29 cellular contexts compared by ENCODE assay signal in genomic region chr12:54616933-54617535, GRCh38. TPM values are rescaled to one million over a fixed set of nuclear protein-coding genes. Genes with fewer than 3 reads are reported as not detected.
DNase-seq lines count a peak whose midpoint lies in the region; ATAC-seq, FAIRE-seq and TF ChIP-seq lines count a peak whose summit lies in the region.
"Had no signal": no experiment of that assay in that cellular context is flagged by ENCODE, and none has a peak within 500 bp of the region (broad histone marks: within the 10 kb centered on the region; RNA-seq: fewer than 3 reads in every experiment).

No MANE protein-coding gene starts in this region.

- TF ChIP-seq CTCF in GM12878 (IDR thresholded peaks at IDR 0.05 in 2 of 3, conservative IDR thresholded peaks at IDR 0.05 in 1 of 3; ENCODE audit: control insufficient read depth in 2 of 3, extremely low read depth in 1 of 3, insufficient read depth in 1 of 3, low read depth in 3 of 3, low read length in 3 of 3), result no peak
- no peak for TF ChIP-seq CTCF in parathyroid adenoma (IDR thresholded peaks at IDR 0.05)

- no peaks in the 10 kb centered on the region for H3K9me3 ChIP-seq in GM12878 (replicated peaks; ENCODE audit: control insufficient read depth, insufficient read depth, low read length)
- H3K9me3 ChIP-seq in parathyroid adenoma (ENCODE audit: control insufficient read depth, low read length), result no peaks in the 10 kb centered on the region
- H3K9me3 ChIP-seq: testis, uterus had no signal

- H3K79me2 ChIP-seq in GM12878 (ENCODE audit: control insufficient read depth, insufficient read depth, low read length) (no peaks in the 10 kb centered on the region), parathyroid adenoma (no peaks in the 10 kb centered on the region)

- TF ChIP-seq POLR2A in GM12878 (IDR thresholded peaks at IDR 0.05; ENCODE audit: low read depth, low read length), result no peak

- peak; percentile 58 for DNase-seq in KBM-7
- peak; percentile 42 for DNase-seq in NOMO-1 treated with dmso at 0.1 percent for 144 hours (lab: John Stamatoyannopoulos, UW; ENCODE audit: unreplicated experiment)
- no peak for DNase-seq in GM12878 (ENCODE audit: low read depth, low spot score)
- DNase-seq in NCI-H82 (lab: John Stamatoyannopoulos, UW), result no peak
- DNase-seq: activated CD4-positive, alpha-beta T cell treated with anti-CD3 and anti-CD28 coated beads for 48 hours; activated naive CD8-positive, alpha-beta T cell treated with anti-CD3 and anti-CD28 coated beads for 36 hours; CD8-positive, alpha-beta memory T cell; DMS79; effector memory CD4-positive, alpha-beta T cell; foreskin melanocyte; GM23248; hippocampal formation; left ventricle myocardium superior; NCI-H1436 treated with DMSO at 0.1 percent for 48 hours; NCI-H524 treated with DMSO at 0.1 percent for 48 hours; testis; uterus had no signal

- CTCF ChIA-PET in GM12878 (lab: Yijun Ruan, JAX), result no interaction called here

- intact Hi-C loops in GM12878 (cut with micrococcal nuclease; ENCODE audit: unreplicated experiment), result no loop called here

- H3K27me3 ChIP-seq in GM12878 (replicated peaks in 1 of 2; ENCODE audit: control insufficient read depth in 2 of 2, insufficient read depth in 2 of 2, low read length in 1 of 2) (peaks cover 0 to 8% of the 10 kb centered on the region in 2 experiments; a peak in 1 of 4 replicates), parathyroid adenoma (ENCODE audit: control insufficient read depth, insufficient read depth, low read length) (no peaks in the 10 kb centered on the region)
- H3K27me3 ChIP-seq: testis, uterus had no signal

- no peak for FAIRE-seq in GM12878 (lab: Jason Lieb, UNC)
- FAIRE-seq: GM12892, GM19239 had no signal

- H3K4me3 ChIP-seq in GM12878 (no peak overlapping the region), parathyroid adenoma (ENCODE audit: low read depth, low read length) (no peak overlapping the region)
- H3K4me3 ChIP-seq: GM23248, neural progenitor cell, testis, uterus had no signal

- no peak overlapping the region for H2AFZ ChIP-seq in GM12878 (ENCODE audit: control insufficient read depth, low read depth, low read length)
- no peak overlapping the region for H2AFZ ChIP-seq in parathyroid adenoma
- H2AFZ ChIP-seq: GM23248, neural progenitor cell had no signal

- POLR2A ChIA-PET in GM12878 (lab: Charles Lee), result no interaction called here

- RAD21 ChIA-PET in GM12878 (lab: Charles Lee; ENCODE audit: unreplicated experiment), result no interaction called here

- H3K27ac ChIP-seq in GM12878 (ENCODE audit: control insufficient read depth, insufficient read depth) (no peak overlapping the region), parathyroid adenoma (no peak overlapping the region)
- H3K27ac ChIP-seq: GM23248, neural progenitor cell, testis, uterus had no signal

- in situ Hi-C loops in KBM-7 (cut with MboI; ENCODE audit: low pct_unique_long_range_greater_than_20kb, low sequenced_read_pairs) (no loop called here), GM12878 (cut with MboI) (no loop called here)

- TF ChIP-seq RAD21 in GM12878 (IDR thresholded peaks at IDR 0.05; ENCODE audit: insufficient read depth, low read depth, low read length), result no peak

- SMC1A ChIA-PET in GM12878 (lab: Charles Lee; ENCODE audit: uncharacterized antibody, unreplicated experiment), result no interaction called here

- H3K36me3 ChIP-seq in GM12878 (ENCODE audit: control insufficient read depth in 2 of 2, insufficient read depth in 2 of 2, low read length in 1 of 2), result no peaks in the 10 kb centered on the region
- H3K36me3 ChIP-seq in parathyroid adenoma (ENCODE audit: control insufficient read depth, insufficient read depth, low read length), result no peaks in the 10 kb centered on the region
- H3K36me3 ChIP-seq: neural progenitor cell, uterus had no signal

- no peaks in the 10 kb centered on the region for H4K20me1 ChIP-seq in GM12878 (ENCODE audit: control insufficient read depth, insufficient read depth)

- TF ChIP-seq EP300 in GM12878 (IDR thresholded peaks at IDR 0.05; ENCODE audit: borderline replicate concordance in 1 of 2, control insufficient read depth in 1 of 2, low read depth in 2 of 2, low read length in 2 of 2), result no peak

- WGBS in GM12878 (ENCODE audit: insufficient coverage, insufficient replicate concordance, low lambda C conversion rate, missing lambda C conversion rate), result 11% methylated on average over 6 of the region's 6 CpGs

- no peak overlapping the region for H3K4me2 ChIP-seq in GM12878 (ENCODE audit: control insufficient read depth, insufficient read depth)
- peak overlapping the region; percentile 3 for H3K4me2 ChIP-seq in parathyroid adenoma (ENCODE audit: low read length)
- H3K4me2 ChIP-seq: neural progenitor cell had no signal

- H3K4me1 ChIP-seq in GM12878 (ENCODE audit: control insufficient read depth, insufficient read depth, low read length), result no peaks in the 10 kb centered on the region
- peaks cover 24% of the 10 kb centered on the region for H3K4me1 ChIP-seq in parathyroid adenoma
- H3K4me1 ChIP-seq: testis, uterus had no signal

- no TSS peak for BruUV-seq in GM12878 (replicated peaks; lab: Mats Ljungman, UMichigan)

- ATAC-seq in GM12878 (peak; percentile 23; the same call in 2 of the 3 replicates), HG03045 (IDR thresholded peaks at IDR 0.05; ENCODE audit: unreplicated experiment) (no peak)
- ATAC-seq in activated CD4-positive, CD25-positive, alpha-beta regulatory T cell treated with anti-CD3 and anti-CD28 coated beads, Interleukin-2, amount 50 U/mL, for 24 hours, result no peak
- ATAC-seq: esophagus mucosa; left ventricle myocardium superior; Right ventricle myocardium inferior; stimulated activated memory B cell treated with anti-CD40 and anti-IgM and Interleukin-4, amounts not matched to agents 10 μg/mL and 1 μg/mL and 100 μg/mL, for 72 hours had no signal

- no peak overlapping the region for H3K9ac ChIP-seq in GM12878 (ENCODE audit: control insufficient read depth, insufficient read depth, low read length)
- H3K9ac ChIP-seq in parathyroid adenoma, result no peak overlapping the region
- H3K9ac ChIP-seq: GM23248, neural progenitor cell had no signal

TF ChIP-seq in GM12878, 131 proteins besides CTCF, POLR2A, EP300 and RAD21 (continues in another document):
- TF ChIP-seq SPI1 (IDR thresholded peaks at IDR 0.05; ENCODE audit: borderline replicate concordance, insufficient read depth, low read depth, low read length), result peak; percentile 38; the same call in 1 of the 2 replicates

RNA-seq across cellular contexts. Expression of gene LACRT, which starts 17.7 kb away (rescaled TPM):
- not detected in 2 replicates for total RNA-seq in GM12878 (2013; cell fraction: nucleolus; rRNA removed)
- total RNA-seq in GM12878 (2014; rRNA removed) (not detected in 2 replicates), GM12878 (2014; rRNA removed; fragmentation: Illumina TruSeq; extraction: Trizol) (not detected in 2 replicates), GM12878 (2021) (not detected in 2 replicates)
- polyA plus RNA-seq in GM12878 (2011; ENCODE audit: low read depth), result not detected
- polyA plus RNA-seq in GM12878 (2011; rRNA removed) (not detected in 2 replicates), GM12878 (2014; fragmentation: Illumina TruSeq; extraction: Trizol) (not detected in 2 replicates), GM12878 (2014; fragmentation: Nextera tagmentation; extraction: Ambion mirVana) (not detected), GM12878 (2014; rRNA removed) (not detected in 2 replicates), GM12878 (2016; fragmentation: Nextera tagmentation; extraction: Ambion mirVana) (not detected)
- not detected in 2 replicates for polyA plus RNA-seq in GM12878 (2011; cell fraction: cytosol; rRNA removed)
- not detected in 2 replicates for polyA plus RNA-seq in GM12878 (2011; cell fraction: nucleus; rRNA removed)
- polyA plus RNA-seq in GM12878 (2012), result not detected in 2 replicates
- polyA minus RNA-seq in GM12878 (2011; rRNA and poly(A)+ RNA removed), result not detected in 2 replicates
- not detected in 2 replicates for polyA minus RNA-seq in GM12878 (2011; cell fraction: cytosol; rRNA and poly(A)+ RNA removed)
- polyA minus RNA-seq in GM12878 (2011; cell fraction: nucleus; rRNA and poly(A)+ RNA removed), result not detected in 2 replicates
- total RNA-seq: activated naive CD8-positive, alpha-beta T cell treated with anti-CD3 and anti-CD28 coated beads for 36 hours; CD8-positive, alpha-beta memory T cell; esophagus mucosa; GM23248; left ventricle myocardium superior; mononuclear cell; OCI-LY7; progenitor cell of endocrine pancreas; Right ventricle myocardium inferior; testis; uterus had no signal
- polyA plus RNA-seq: CD8-positive, alpha-beta memory T cell; GM23248 had no signal

RNA-seq across cellular contexts. Expression of gene PPP1R1A, which starts 28.6 kb away (rescaled TPM):
- not detected in 2 replicates for total RNA-seq in GM12878 (2013; cell fraction: nucleolus; rRNA removed)
- total RNA-seq in GM12878 (2014; rRNA removed), result not detected in 2 replicates
- total RNA-seq in GM12878 (2014; rRNA removed; fragmentation: Illumina TruSeq; extraction: Trizol), result not detected in 2 replicates
- not detected in 2 replicates for total RNA-seq in GM12878 (2021)
- 0.16 TPM for polyA plus RNA-seq in GM12878 (2011; ENCODE audit: low read depth)
- polyA plus RNA-seq in GM12878 (2011; rRNA removed), result not detected in 2 replicates
- polyA plus RNA-seq in GM12878 (2011; cell fraction: cytosol; rRNA removed), result not detected in 2 replicates
- polyA plus RNA-seq in GM12878 (2011; cell fraction: nucleus; rRNA removed), result not detected in 2 replicates
- polyA plus RNA-seq in GM12878 (2012), result 0.13 and 0.28 TPM in 2 replicates
- polyA plus RNA-seq in GM12878 (2014; fragmentation: Illumina TruSeq; extraction: Trizol), result 0.25 TPM in 1 of 2 replicates, not detected in the other
- polyA plus RNA-seq in GM12878 (2014; fragmentation: Nextera tagmentation; extraction: Ambion mirVana), result under 1 TPM in 1 of 2 experiments, not detected in 1; 0.03 TPM
- 0.08 TPM in 1 of 2 replicates, not detected in the other for polyA plus RNA-seq in GM12878 (2014; rRNA removed)
- polyA plus RNA-seq in GM12878 (2016; fragmentation: Nextera tagmentation; extraction: Ambion mirVana), result under 1 TPM in 1 of 2 experiments, not detected in 1; 0.07 TPM
- not detected in 2 replicates for polyA minus RNA-seq in GM12878 (2011; rRNA and poly(A)+ RNA removed)
- polyA minus RNA-seq in GM12878 (2011; cell fraction: cytosol; rRNA and poly(A)+ RNA removed), result not detected in 2 replicates
- not detected in 2 replicates for polyA minus RNA-seq in GM12878 (2011; cell fraction: nucleus; rRNA and poly(A)+ RNA removed)
- total RNA-seq: activated naive CD8-positive, alpha-beta T cell treated with anti-CD3 and anti-CD28 coated beads for 36 hours; CD8-positive, alpha-beta memory T cell; esophagus mucosa; GM23248; mononuclear cell; OCI-LY7 had no signal
- polyA plus RNA-seq: CD8-positive, alpha-beta memory T cell; GM23248 had no signal

RNA-seq across cellular contexts. Expression of gene DCD, which starts 31.1 kb away (rescaled TPM):
- not detected in 2 replicates for total RNA-seq in GM12878 (2013; cell fraction: nucleolus; rRNA removed)
- total RNA-seq in GM12878 (2014; rRNA removed) (not detected in 2 replicates), GM12878 (2014; rRNA removed; fragmentation: Illumina TruSeq; extraction: Trizol) (not detected in 2 replicates), GM12878 (2021) (not detected in 2 replicates)
- polyA plus RNA-seq in GM12878 (2011; ENCODE audit: low read depth), result not detected
- polyA plus RNA-seq in GM12878 (2011; rRNA removed) (not detected in 2 replicates), GM12878 (2014; fragmentation: Illumina TruSeq; extraction: Trizol) (not detected in 2 replicates), GM12878 (2014; fragmentation: Nextera tagmentation; extraction: Ambion mirVana) (not detected), GM12878 (2014; rRNA removed) (not detected in 2 replicates), GM12878 (2016; fragmentation: Nextera tagmentation; extraction: Ambion mirVana) (not detected)
- polyA plus RNA-seq in GM12878 (2011; cell fraction: cytosol; rRNA removed), result not detected in 2 replicates
- polyA plus RNA-seq in GM12878 (2011; cell fraction: nucleus; rRNA removed), result not detected in 2 replicates
- polyA plus RNA-seq in GM12878 (2012), result not detected in 2 replicates
- not detected in 2 replicates for polyA minus RNA-seq in GM12878 (2011; rRNA and poly(A)+ RNA removed)
- not detected in 2 replicates for polyA minus RNA-seq in GM12878 (2011; cell fraction: cytosol; rRNA and poly(A)+ RNA removed)
- polyA minus RNA-seq in GM12878 (2011; cell fraction: nucleus; rRNA and poly(A)+ RNA removed), result not detected in 2 replicates
- total RNA-seq: activated naive CD8-positive, alpha-beta T cell treated with anti-CD3 and anti-CD28 coated beads for 36 hours; CD8-positive, alpha-beta memory T cell; esophagus mucosa; GM23248; left ventricle myocardium superior; mononuclear cell; OCI-LY7; progenitor cell of endocrine pancreas; Right ventricle myocardium inferior; testis; uterus had no signal
- polyA plus RNA-seq: CD8-positive, alpha-beta memory T cell; GM23248 had no signal

Comparison
In these comparisons a context has a peak if more than half of its experiments do, and no peak if none do; other contexts are left out.
1. DNase-seq: peak in KBM-7 (single experiment) and NOMO-1 treated with dmso at 0.1 percent for 144 hours (single experiment); none in GM12878 (single experiment) and NCI-H82 (single experiment).